ENCODE assay signal across 10 cellular contexts in genomic region chr13:109256866-109257760, GRCh38.
DNase-seq lines count a peak whose midpoint lies in the region; ATAC-seq and TF ChIP-seq lines count a peak whose summit lies in the region.
"Had no signal": no experiment of that assay in that cellular context is flagged by ENCODE, and none has a peak within 500 bp of the region (broad histone marks: within the 10 kb centered on the region; RNA-seq: fewer than 3 reads in every experiment).

No MANE protein-coding gene starts in this region.

- TF ChIP-seq EP300 in suprapubic skin (IDR thresholded peaks at IDR 0.05): peak; percentile 97

- intact Hi-C loops in MCF 10A (cut with micrococcal nuclease): loop anchor here (5.0 kb wide), 4 partner anchors 110 to 855 kb away; no protein-coding TSS in a partner anchor

- H3K36me3 Mint-ChIP-seq in MCF 10A (ENCODE audit: insufficient read depth, unreplicated experiment) (peaks cover 57% of the 10 kb centered on the region), neural progenitor cell (no peaks in the 10 kb centered on the region)
- H3K36me3 Mint-ChIP-seq: immature natural killer cell had no signal

- H3K4me2 ChIP-seq in neural progenitor cell: no peak overlapping the region

- peak; percentile 96 for DNase-seq in HT1080 (ENCODE audit: low read depth)
- DNase-seq in MCF 10A (ENCODE audit: unreplicated experiment): peak; percentile 99
- peak; percentile 85 for DNase-seq in islet precursor cell
- no peak for DNase-seq in suprapubic skin (ENCODE audit: low spot score in 2 of 2)
- DNase-seq in neural progenitor cell (ENCODE audit: low spot score): no peak
- DNase-seq in NCI-H1930 (lab: John Stamatoyannopoulos, UW): no peak
- no peak for DNase-seq in activated CD8-positive, alpha-beta memory T cell treated with anti-CD3 and anti-CD28 coated beads, Interleukin-2, amount 50 U/mL, for 4 hours
- DNase-seq: immature natural killer cell, RPMI8226 had no signal

- CTCF ChIA-PET in MCF 10A (lab: Yijun Ruan, JAX): interaction anchor here (0.6 kb wide), 1 partner anchor 846 kb away, joined by 3 read pairs; no protein-coding TSS in a partner anchor

- H3K4me3 Mint-ChIP-seq in MCF 10A (ENCODE audit: unreplicated experiment): peak overlapping the region; percentile 48
- no peak overlapping the region for H3K4me3 Mint-ChIP-seq in neural progenitor cell

- H3K4me1 ChIP-seq in suprapubic skin: no peaks in the 10 kb centered on the region
- H3K4me1 ChIP-seq in neural progenitor cell: peaks cover 18% of the 10 kb centered on the region

- H3K36me3 ChIP-seq in suprapubic skin (no peaks in the 10 kb centered on the region), neural progenitor cell (peaks cover 6% of the 10 kb centered on the region)

- peak overlapping the region; percentile 96 for H3K27ac Mint-ChIP-seq in MCF 10A (ENCODE audit: low read depth, unreplicated experiment)
- no peak overlapping the region for H3K27ac Mint-ChIP-seq in neural progenitor cell

- H3F3A ChIP-seq in neural progenitor cell (ENCODE audit: low read depth): no peaks in the 10 kb centered on the region

- no peak overlapping the region for H2AFZ ChIP-seq in neural progenitor cell (replicated peaks)

- H3K27ac ChIP-seq in suprapubic skin (no peak overlapping the region), neural progenitor cell (no peak overlapping the region)

- no peaks in the 10 kb centered on the region for H3K79me2 ChIP-seq in neural progenitor cell (ENCODE audit: low read depth)

- H3K27me3 Mint-ChIP-seq in MCF 10A (ENCODE audit: insufficient read depth, unreplicated experiment): no peaks in the 10 kb centered on the region
- H3K27me3 Mint-ChIP-seq in neural progenitor cell (ENCODE audit: insufficient read depth, low read depth): peaks cover 2% of the 10 kb centered on the region

- 11% methylated on average over 3 of the region's 3 CpGs for WGBS in suprapubic skin

- TSS peak; percentile 99 for BruUV-seq in MCF 10A (replicated peaks; lab: Mats Ljungman, UMichigan)

- no peaks in the 10 kb centered on the region for H4K20me1 ChIP-seq in neural progenitor cell (ENCODE audit: low read depth)

- H3K9me3 ChIP-seq in suprapubic skin: no peaks in the 10 kb centered on the region
- H3K9me3 ChIP-seq in neural progenitor cell (ENCODE audit: low read depth): peaks cover 3% of the 10 kb centered on the region

- no peak overlapping the region for H3K9ac ChIP-seq in neural progenitor cell

- H3K4me3 ChIP-seq in suprapubic skin: no peak overlapping the region
- H3K4me3 ChIP-seq in neural progenitor cell: no peak overlapping the region

- H3K4me1 Mint-ChIP-seq in MCF 10A (ENCODE audit: insufficient read depth, unreplicated experiment): peaks cover 47% of the 10 kb centered on the region
- peaks cover 19% of the 10 kb centered on the region for H3K4me1 Mint-ChIP-seq in neural progenitor cell

- TF ChIP-seq CTCF in MCF 10A (IDR thresholded peaks at IDR 0.05; ENCODE audit: unreplicated experiment) (no peak), suprapubic skin (IDR thresholded peaks at IDR 0.05) (no peak), neural progenitor cell (IDR thresholded peaks at IDR 0.05) (no peak)

- no peak for ATAC-seq in HG03175 (IDR thresholded peaks at IDR 0.05; ENCODE audit: unreplicated experiment)

- no peak for TF ChIP-seq POLR2A in suprapubic skin (IDR thresholded peaks at IDR 0.05)

- H3K27me3 ChIP-seq in suprapubic skin: no peaks in the 10 kb centered on the region
- H3K27me3 ChIP-seq in neural progenitor cell: no peaks in the 10 kb centered on the region

- POLR2A ChIA-PET in MCF 10A (lab: Yijun Ruan, JAX): interaction anchor here (0.6 to 5.0 kb wide), 23 partner anchors 9 to 853 kb away, joined by 3 to 37 read pairs (median 4); no protein-coding TSS in a partner anchor

- no peaks in the 10 kb centered on the region for H3K9me3 Mint-ChIP-seq in MCF 10A (ENCODE audit: unreplicated experiment)
- H3K9me3 Mint-ChIP-seq in neural progenitor cell: peaks cover 14% of the 10 kb centered on the region

Comparison
In these comparisons a context has a peak if more than half of its experiments do, and no peak if none do; other contexts are left out.
1. DNase-seq: peak in HT1080 (single experiment), MCF 10A (single experiment) and islet precursor cell (single experiment); none in suprapubic skin (0 of 2), neural progenitor cell (single experiment), NCI-H1930 (0 of 2) and activated CD8-positive, alpha-beta memory T cell treated with anti-CD3 and anti-CD28 coated beads, Interleukin-2, amount 50 U/mL, for 4 hours (single experiment).